ENCODE assay signal across 1 cellular context in the genomic region with DNA sequence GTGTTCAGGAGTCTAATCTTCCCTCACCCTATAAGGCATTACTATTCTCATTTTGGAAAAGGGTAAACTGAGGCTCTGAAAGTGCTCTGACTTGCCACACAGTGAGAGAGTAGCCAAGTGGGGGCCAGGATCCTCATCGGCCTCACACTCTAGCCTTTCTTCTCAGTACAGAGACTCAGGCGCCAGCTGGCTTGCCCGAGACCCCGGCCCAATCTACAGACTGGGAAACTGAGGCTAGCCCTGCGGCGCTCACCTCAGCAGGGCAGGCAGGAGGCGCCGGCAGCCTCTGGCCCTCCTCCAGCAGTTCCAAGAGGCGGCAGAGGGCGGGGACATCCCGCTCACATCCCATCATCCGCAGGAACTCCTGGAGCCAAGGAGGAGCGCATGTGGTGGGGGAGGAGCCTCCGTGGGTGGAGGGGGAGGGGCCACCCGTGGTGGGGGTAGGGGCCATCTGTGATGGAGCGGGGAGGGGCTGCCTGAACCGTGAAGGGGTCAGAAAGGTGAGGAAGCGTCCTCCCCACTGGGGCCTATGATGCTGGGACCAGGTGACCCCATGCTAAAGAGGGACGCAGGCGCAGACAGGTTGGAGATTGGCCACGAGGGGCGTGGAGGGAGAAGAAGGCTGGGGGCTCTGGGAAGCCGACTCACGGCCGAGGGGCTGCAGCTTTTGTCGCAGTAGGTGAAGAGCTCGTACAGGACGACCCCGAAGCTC.
TF ChIP-seq lines count a peak whose summit lies in the region.

No MANE protein-coding gene starts in this region.

TF ChIP-seq in IMR-90, 13 proteins besides CTCF, POLR2A, EP300 and RAD21:
- TF ChIP-seq MAFK (IDR thresholded peaks at IDR 0.05; ENCODE audit: low read depth, low read length) (no peak), RCOR1 (IDR thresholded peaks at IDR 0.05; ENCODE audit: insufficient replicate concordance, low read length) (no peak), FOS (IDR thresholded peaks at IDR 0.05; ENCODE audit: low read depth, low read length) (no peak), CEBPB (IDR thresholded peaks at IDR 0.05; ENCODE audit: low read depth, low read length) (no peak), NFE2L2 (IDR thresholded peaks at IDR 0.05; ENCODE audit: low read depth, low read length) (no peak), MAZ (IDR thresholded peaks at IDR 0.05; ENCODE audit: borderline replicate concordance, low read depth, low read length) (no peak), SMC3 (IDR thresholded peaks at IDR 0.05; ENCODE audit: low read depth, low read length) (no peak), MXI1 (IDR thresholded peaks at IDR 0.05; ENCODE audit: borderline replicate concordance, low read depth, low read length) (no peak), RFX5 (IDR thresholded peaks at IDR 0.05; ENCODE audit: low read depth, low read length) (no peak), BHLHE40 (IDR thresholded peaks at IDR 0.05; ENCODE audit: low read depth, low read length) (no peak), CHD1 (IDR thresholded peaks at IDR 0.05; ENCODE audit: low read depth, low read length) (no peak)
- TF ChIP-seq, protein P1, sequence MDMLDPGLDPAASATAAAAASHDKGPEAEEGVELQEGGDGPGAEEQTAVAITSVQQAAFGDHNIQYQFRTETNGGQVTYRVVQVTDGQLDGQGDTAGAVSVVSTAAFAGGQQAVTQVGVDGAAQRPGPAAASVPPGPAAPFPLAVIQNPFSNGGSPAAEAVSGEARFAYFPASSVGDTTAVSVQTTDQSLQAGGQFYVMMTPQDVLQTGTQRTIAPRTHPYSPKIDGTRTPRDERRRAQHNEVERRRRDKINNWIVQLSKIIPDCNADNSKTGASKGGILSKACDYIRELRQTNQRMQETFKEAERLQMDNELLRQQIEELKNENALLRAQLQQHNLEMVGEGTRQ (IDR thresholded peaks at IDR 0.05; ENCODE audit: low read depth, low read length): no peak
- TF ChIP-seq, protein P2, sequence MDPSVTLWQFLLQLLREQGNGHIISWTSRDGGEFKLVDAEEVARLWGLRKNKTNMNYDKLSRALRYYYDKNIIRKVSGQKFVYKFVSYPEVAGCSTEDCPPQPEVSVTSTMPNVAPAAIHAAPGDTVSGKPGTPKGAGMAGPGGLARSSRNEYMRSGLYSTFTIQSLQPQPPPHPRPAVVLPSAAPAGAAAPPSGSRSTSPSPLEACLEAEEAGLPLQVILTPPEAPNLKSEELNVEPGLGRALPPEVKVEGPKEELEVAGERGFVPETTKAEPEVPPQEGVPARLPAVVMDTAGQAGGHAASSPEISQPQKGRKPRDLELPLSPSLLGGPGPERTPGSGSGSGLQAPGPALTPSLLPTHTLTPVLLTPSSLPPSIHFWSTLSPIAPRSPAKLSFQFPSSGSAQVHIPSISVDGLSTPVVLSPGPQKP (IDR thresholded peaks at IDR 0.05; ENCODE audit: borderline replicate concordance, low read depth, low read length): no peak
TF ChIP-seq in IMR-90: peak in this region for 0.
